Comparison of ENCODE assay signal across 10 cellular contexts in the genomic region with DNA sequence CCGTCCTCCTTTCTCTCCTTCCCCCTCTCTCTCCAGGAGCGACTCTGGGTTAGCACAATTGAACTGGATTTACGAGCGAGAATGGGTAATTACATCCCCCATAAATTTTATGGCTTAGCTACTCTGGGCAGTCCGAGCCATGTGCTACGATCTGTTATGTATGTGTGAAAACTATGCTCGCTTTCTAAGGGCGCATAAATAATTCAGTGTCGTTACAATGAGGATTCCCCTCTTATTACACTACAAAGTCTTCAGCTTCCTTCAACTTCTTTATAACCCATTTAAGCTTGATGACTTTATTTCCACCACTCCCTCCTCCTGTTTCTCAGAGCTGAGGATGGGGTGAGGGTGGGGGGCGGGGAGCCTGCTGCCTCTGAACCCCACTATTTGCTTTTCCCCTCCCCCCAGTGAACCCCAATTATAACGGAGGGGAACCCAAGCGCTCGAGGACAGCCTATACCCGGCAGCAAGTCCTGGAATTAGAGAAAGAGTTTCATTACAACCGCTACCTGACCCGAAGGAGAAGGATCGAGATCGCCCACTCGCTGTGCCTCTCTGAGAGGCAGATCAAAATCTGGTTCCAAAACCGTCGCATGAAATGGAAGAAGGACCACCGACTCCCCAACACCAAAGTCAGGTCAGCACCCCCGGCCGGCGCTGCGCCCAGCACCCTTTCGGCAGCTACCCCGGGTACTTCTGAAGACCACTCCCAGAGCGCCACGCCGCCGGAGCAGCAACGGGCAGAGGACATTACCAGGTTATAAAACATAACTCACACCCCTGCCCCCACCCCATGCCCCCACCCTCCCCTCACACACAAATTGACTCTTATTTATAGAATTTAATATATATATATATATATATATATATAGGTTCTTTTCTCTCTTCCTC. TPM values are rescaled to one million over a fixed set of nuclear protein-coding genes. Genes with fewer than 3 reads are reported as not detected.
DNase-seq lines count a peak whose midpoint lies in the region; ATAC-seq and TF ChIP-seq lines count a peak whose summit lies in the region.
"Had no signal": no experiment of that assay in that cellular context is flagged by ENCODE, and none has a peak within 500 bp of the region (broad histone marks: within the 10 kb centered on the region; RNA-seq: fewer than 3 reads in every experiment).

No MANE protein-coding gene starts in this region.

- DNase-seq in activated naive CD4-positive, alpha-beta T cell treated with anti-CD3 and anti-CD28 coated beads, Interleukin-2, amount 10 ng/mL, durations not matched to agents 7 days and 5 days = no peak
- DNase-seq in activated naive CD4-positive, alpha-beta T cell treated with Interleukin-2 at 50 U/mL for 16 hours = no peak
- DNase-seq in mesenteric fat pad (ENCODE audit: low spot score) (peak; percentile 78), transverse colon (no peak), KG1 (lab: John Stamatoyannopoulos, UW) (no peak)
- no peak for DNase-seq in activated CD4-positive, alpha-beta T cell treated with anti-CD3 and anti-CD28 coated beads, Interleukin-2, amount 50 U/mL, for 4 hours
- DNase-seq: NCI-H2029 treated with DMSO at 0.1 percent for 48 hours; stimulated activated CD4-positive, alpha-beta T cell treated with anti-CD3 and anti-CD28 coated beads, Interleukin-4, amount 100 ng/mL, for 24 hours had no signal

- TF ChIP-seq POLR2A in transverse colon (IDR thresholded peaks at IDR 0.05) = no peak

- H3K27me3 ChIP-seq in transverse colon = peaks cover 100% of the 10 kb centered on the region

- H3K27ac ChIP-seq in transverse colon = no peak overlapping the region

- H3K4me1 ChIP-seq in transverse colon = peaks cover 0 to 33% (median 16%) of the 10 kb centered on the region in 4 donors

- peak overlapping the region; percentile 28 to 46 (median 41) for H3K4me3 ChIP-seq in transverse colon

- TF ChIP-seq EP300 in transverse colon (IDR thresholded peaks at IDR 0.05; ENCODE audit: low read depth) = no peak

- no peaks in the 10 kb centered on the region for H3K9me3 ChIP-seq in transverse colon

- no peak for ATAC-seq in activated T-helper 17 cell treated with anti-CD3 and anti-CD28 coated beads, Interleukin-2, amount 50 U/mL, for 72 hours (replicated peaks)
- no peak for ATAC-seq in HG02973 (IDR thresholded peaks at IDR 0.05; ENCODE audit: unreplicated experiment)

- CTCF ChIA-PET in activated naive CD4-positive, alpha-beta T cell treated with anti-CD3 and anti-CD28 coated beads, Interleukin-2, amount 10 ng/mL, durations not matched to agents 7 days and 5 days (lab: Charles Lee) = interaction anchor here (0.9 to 1.1 kb wide), 2 partner anchors 137 to 309 kb away, joined by 3 read pairs; no protein-coding TSS in a partner anchor

- intact Hi-C loops in transverse colon (cut with DNase I; ENCODE audit: low total_unique reads) = no loop called here

- no peaks in the 10 kb centered on the region for H3K9me3 Mint-ChIP-seq in activated naive CD4-positive, alpha-beta T cell treated with anti-CD3 and anti-CD28 coated beads, Interleukin-2, amount 10 ng/mL, durations not matched to agents 7 days and 5 days
- no peaks in the 10 kb centered on the region for H3K9me3 Mint-ChIP-seq in activated T-helper 17 cell treated with anti-CD3 and anti-CD28 coated beads, Interleukin-2, amount 50 U/mL, for 72 hours

- H3K4me1 Mint-ChIP-seq in activated naive CD4-positive, alpha-beta T cell treated with anti-CD3 and anti-CD28 coated beads, Interleukin-2, amount 10 ng/mL, durations not matched to agents 7 days and 5 days = peaks cover 27% of the 10 kb centered on the region
- H3K4me1 Mint-ChIP-seq in activated T-helper 17 cell treated with anti-CD3 and anti-CD28 coated beads, Interleukin-2, amount 50 U/mL, for 72 hours = peaks cover 11% of the 10 kb centered on the region

- H3K36me3 ChIP-seq in transverse colon = no peaks in the 10 kb centered on the region

- H3K27me3 Mint-ChIP-seq in activated naive CD4-positive, alpha-beta T cell treated with anti-CD3 and anti-CD28 coated beads, Interleukin-2, amount 10 ng/mL, durations not matched to agents 7 days and 5 days = peaks cover 100% of the 10 kb centered on the region
- H3K27me3 Mint-ChIP-seq in activated T-helper 17 cell treated with anti-CD3 and anti-CD28 coated beads, Interleukin-2, amount 50 U/mL, for 72 hours = peaks cover 81% of the 10 kb centered on the region

- no peak overlapping the region for H3K27ac Mint-ChIP-seq in activated naive CD4-positive, alpha-beta T cell treated with anti-CD3 and anti-CD28 coated beads, Interleukin-2, amount 10 ng/mL, durations not matched to agents 7 days and 5 days
- no peak overlapping the region for H3K27ac Mint-ChIP-seq in activated T-helper 17 cell treated with anti-CD3 and anti-CD28 coated beads, Interleukin-2, amount 50 U/mL, for 72 hours

- H3K36me3 Mint-ChIP-seq in activated naive CD4-positive, alpha-beta T cell treated with anti-CD3 and anti-CD28 coated beads, Interleukin-2, amount 10 ng/mL, durations not matched to agents 7 days and 5 days = peaks cover 3% of the 10 kb centered on the region
- H3K36me3 Mint-ChIP-seq in activated T-helper 17 cell treated with anti-CD3 and anti-CD28 coated beads, Interleukin-2, amount 50 U/mL, for 72 hours (ENCODE audit: low read depth) = no peaks in the 10 kb centered on the region

- 0 to 43% methylated on average over 1 to 33 of the region's 33 CpGs for WGBS in transverse colon (ENCODE audit: low coverage in 1 of 2), 2 donors

- no peak for TF ChIP-seq CTCF in transverse colon (IDR thresholded peaks at IDR 0.05)

- peak overlapping the region; percentile 39 for H3K4me3 Mint-ChIP-seq in activated naive CD4-positive, alpha-beta T cell treated with anti-CD3 and anti-CD28 coated beads, Interleukin-2, amount 10 ng/mL, durations not matched to agents 7 days and 5 days
- peak overlapping the region; percentile 57 for H3K4me3 Mint-ChIP-seq in activated T-helper 17 cell treated with anti-CD3 and anti-CD28 coated beads, Interleukin-2, amount 50 U/mL, for 72 hours

- in situ Hi-C loops in transverse colon (cut with MboI; ENCODE audit: low pct_ligation_motif_present in 1 of 4, low pct_unique_long_range_greater_than_20kb in 1 of 4, low sequenced_read_pairs in 3 of 4) = no loop called here

RNA-seq across cellular contexts. Expression of a gene that starts 1.1 kb away (rescaled TPM):
- total RNA-seq in activated T-helper 17 cell treated with anti-CD3 and anti-CD28 coated beads, Interleukin-2, amount 50 U/mL, for 72 hours = under 1 TPM in 1 of 2 donors, not detected in 1; 0.16 TPM
- total RNA-seq in mesenteric fat pad = 2.2 TPM
- total RNA-seq in transverse colon = under 1 TPM in 2 of 4 donors, not detected in 2; 0.64 to 0.68 TPM

RNA-seq across cellular contexts. Expression of a gene that starts 21.8 kb away (rescaled TPM):
- total RNA-seq in activated T-helper 17 cell treated with anti-CD3 and anti-CD28 coated beads, Interleukin-2, amount 50 U/mL, for 72 hours = not detected
- total RNA-seq in mesenteric fat pad (0.55 TPM), transverse colon (under 1 TPM in 2 of 4 donors, not detected in 2; 0.27 to 0.60 TPM)

RNA-seq across cellular contexts. Expression of a gene that starts 26.4 kb away (rescaled TPM):
- not detected for total RNA-seq in activated T-helper 17 cell treated with anti-CD3 and anti-CD28 coated beads, Interleukin-2, amount 50 U/mL, for 72 hours
- total RNA-seq in mesenteric fat pad = 0.74 TPM
- under 1 TPM in 1 of 4 donors, not detected in 3; 0.48 TPM for total RNA-seq in transverse colon

RNA-seq across cellular contexts. Expression of a gene that starts 45.9 kb away (rescaled TPM):
- not detected for total RNA-seq in activated T-helper 17 cell treated with anti-CD3 and anti-CD28 coated beads, Interleukin-2, amount 50 U/mL, for 72 hours
- 0.35 TPM for total RNA-seq in mesenteric fat pad
- total RNA-seq in transverse colon = not detected

RNA-seq across cellular contexts. Expression of a gene that starts 54.7 kb away (rescaled TPM):
- not detected for total RNA-seq in activated T-helper 17 cell treated with anti-CD3 and anti-CD28 coated beads, Interleukin-2, amount 50 U/mL, for 72 hours
- total RNA-seq in mesenteric fat pad = 0.42 TPM
- total RNA-seq in transverse colon = not detected
